In genomic region chr14:47917344-47917954, GRCh38 we compare ENCODE assay signal across 8 cellular contexts.
A peak's percentile ranks its signal among the peaks of the same experiment; 100 is the strongest.
DNase-seq lines count a peak whose midpoint lies in the region; ATAC-seq and TF ChIP-seq lines count a peak whose summit lies in the region.
"Had no signal": no experiment of that assay in that cellular context is flagged by ENCODE, and none has a peak within 500 bp of the region (broad histone marks: within the 10 kb centered on the region; RNA-seq: fewer than 3 reads in every experiment).

No MANE protein-coding gene starts in this region.

- no peak for DNase-seq in GM10248 (ENCODE audit: extremely low spot score)
- peak in 5 of 7 donors; percentile 14 to 52 (median 24) for DNase-seq in adrenal gland
- no peak for DNase-seq in right lobe of liver
- no peak for DNase-seq in activated CD4-positive, alpha-beta memory T cell treated with anti-CD3 and anti-CD28 coated beads for 36 hours

- peaks cover 3% of the 10 kb centered on the region for H3K9me3 Mint-ChIP-seq in activated CD4-positive, alpha-beta memory T cell treated with anti-CD3 and anti-CD28 coated beads for 36 hours

- peak in 1 of 4 donors; percentile 37 for ATAC-seq in right lobe of liver
- ATAC-seq in HG03095 (IDR thresholded peaks at IDR 0.05; ENCODE audit: unreplicated experiment) = no peak
- ATAC-seq in HG02840 (IDR thresholded peaks at IDR 0.05; ENCODE audit: low FRiP score, unreplicated experiment) = no peak
- ATAC-seq: mucosa of descending colon had no signal

- H3K9me3 ChIP-seq in adrenal gland (replicated peaks in 1 of 3) = no peaks in the 10 kb centered on the region
- no peaks in the 10 kb centered on the region for H3K9me3 ChIP-seq in right lobe of liver
- H3K9me3 ChIP-seq: mucosa of descending colon had no signal

- WGBS in adrenal gland, 4 donors = 37 to 51% (median 42%) methylated on average over 5 of the region's 5 CpGs
- WGBS in right lobe of liver (ENCODE audit: insufficient coverage, low coverage, low lambda C conversion rate, missing lambda C conversion rate) = 32% methylated on average over 5 of the region's 5 CpGs

- H3K27ac ChIP-seq in adrenal gland = no peak overlapping the region
- H3K27ac ChIP-seq in right lobe of liver = no peak overlapping the region

- H3K27me3 ChIP-seq in adrenal gland = no peaks in the 10 kb centered on the region
- H3K27me3 ChIP-seq in right lobe of liver = no peaks in the 10 kb centered on the region

- POLR2A ChIA-PET in GM10248 (lab: Yijun Ruan, JAX) = no interaction called here
- POLR2A ChIA-PET in activated CD4-positive, alpha-beta memory T cell treated with anti-CD3 and anti-CD28 coated beads for 36 hours (lab: Charles Lee) = interaction anchor here (1.0 kb wide), 1 partner anchor 20 kb away, joined by 4 read pairs; no protein-coding TSS in a partner anchor

- no peak overlapping the region for H3K4me3 Mint-ChIP-seq in activated CD4-positive, alpha-beta memory T cell treated with anti-CD3 and anti-CD28 coated beads for 36 hours

- H3K36me3 Mint-ChIP-seq in activated CD4-positive, alpha-beta memory T cell treated with anti-CD3 and anti-CD28 coated beads for 36 hours = no peaks in the 10 kb centered on the region

- TF ChIP-seq POLR2A in adrenal gland (IDR thresholded peaks at IDR 0.05) (no peak), right lobe of liver (IDR thresholded peaks at IDR 0.05) (no peak)

- no peaks in the 10 kb centered on the region for H3K4me1 Mint-ChIP-seq in activated CD4-positive, alpha-beta memory T cell treated with anti-CD3 and anti-CD28 coated beads for 36 hours (ENCODE audit: low read depth)

- no peaks in the 10 kb centered on the region for H3K27me3 Mint-ChIP-seq in activated CD4-positive, alpha-beta memory T cell treated with anti-CD3 and anti-CD28 coated beads for 36 hours

- H3K36me3 ChIP-seq in adrenal gland (replicated peaks in 1 of 2) (no peaks in the 10 kb centered on the region), right lobe of liver (no peaks in the 10 kb centered on the region)

- no peak overlapping the region for H3K27ac Mint-ChIP-seq in activated CD4-positive, alpha-beta memory T cell treated with anti-CD3 and anti-CD28 coated beads for 36 hours

- TF ChIP-seq CTCF in GM10248 (IDR thresholded peaks at IDR 0.05; ENCODE audit: control extremely low read depth, extremely low read depth, low read depth, missing control alignments) = peak; percentile 61
- TF ChIP-seq CTCF in LNCAP (IDR thresholded peaks at IDR 0.05) = peak; percentile 78
- TF ChIP-seq CTCF in adrenal gland (IDR thresholded peaks at IDR 0.05) = peak; percentile 29 to 65 (median 58)
- peak; percentile 46 to 64 (median 54) for TF ChIP-seq CTCF in right lobe of liver (IDR thresholded peaks at IDR 0.05)

- CTCF ChIA-PET in GM10248 (lab: Yijun Ruan, JAX) = interaction anchor here (0.7 to 2.1 kb wide), 10 partner anchors 10 to 1256 kb away, joined by 3 to 10 read pairs (median 3); no protein-coding TSS in a partner anchor
- CTCF ChIA-PET in activated CD4-positive, alpha-beta memory T cell treated with anti-CD3 and anti-CD28 coated beads for 36 hours (lab: Charles Lee) = interaction anchor here (1.6 kb wide), 1 partner anchor 9 kb away, joined by 4 read pairs; no protein-coding TSS in a partner anchor

- intact Hi-C loops in adrenal gland (cut with DNase I) = loop anchor here in 1 of 2 donors (5.0 kb wide), 1 partner anchor 480 kb away; no protein-coding TSS in a partner anchor
- intact Hi-C loops in right lobe of liver (cut with DNase I) = no loop called here
- intact Hi-C loops in activated CD4-positive, alpha-beta memory T cell treated with anti-CD3 and anti-CD28 coated beads for 36 hours (cut with micrococcal nuclease) = no loop called here

- H3K4me1 ChIP-seq in adrenal gland (replicated peaks in 1 of 2) (no peaks in the 10 kb centered on the region), right lobe of liver (no peaks in the 10 kb centered on the region)

- H3K4me3 ChIP-seq in adrenal gland (no peak overlapping the region), right lobe of liver (no peak overlapping the region)
- H3K4me3 ChIP-seq: mucosa of descending colon had no signal

Comparison
In these comparisons a context has a peak if more than half of its experiments do, and no peak if none do; other contexts are left out.
1. DNase-seq: peak in adrenal gland (5 of 7); none in GM10248 (single experiment), right lobe of liver (0 of 3) and activated CD4-positive, alpha-beta memory T cell treated with anti-CD3 and anti-CD28 coated beads for 36 hours (single experiment).
2. Peak in every context shown above with its lines, with median percentiles within 50 percentile points of each other: CTCF ChIP-seq.